22 cellular contexts compared by ENCODE assay signal in the genomic region with DNA sequence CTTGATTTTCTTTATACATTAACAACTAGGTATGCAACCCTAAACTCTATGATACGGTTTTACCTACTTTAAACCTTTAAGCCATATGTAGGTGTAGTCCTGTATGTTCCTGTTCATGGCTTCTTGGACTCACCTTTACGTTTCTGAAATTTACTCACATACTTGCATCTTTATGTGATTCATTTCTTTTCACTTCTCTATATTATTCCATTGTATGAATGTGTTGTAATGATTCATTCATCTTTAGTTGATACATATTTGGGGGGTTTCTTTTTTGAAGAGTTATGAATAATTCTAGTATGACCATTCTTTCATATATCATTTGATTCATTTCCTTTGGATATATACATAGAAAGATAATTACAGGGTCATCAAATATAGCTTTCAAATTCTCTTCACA.
"Had no signal": no experiment of that assay in that cellular context is flagged by ENCODE, and none has a peak within 500 bp of the region (broad histone marks: within the 10 kb centered on the region; RNA-seq: fewer than 3 reads in every experiment).

No MANE protein-coding gene starts in this region.

- H3K4me3 Mint-ChIP-seq: immature natural killer cell; naive thymus-derived CD4-positive, alpha-beta T cell; nephron; neural progenitor cell had no signal

- H3K27me3 Mint-ChIP-seq: progenitor cell of endocrine pancreas had no signal

- H3K4me1 Mint-ChIP-seq: nephron, neural progenitor cell had no signal

- H3K27ac Mint-ChIP-seq: immature natural killer cell; naive thymus-derived CD4-positive, alpha-beta T cell; nephron; neural progenitor cell; progenitor cell of endocrine pancreas had no signal

- ATAC-seq: left colon; naive thymus-derived CD4-positive, alpha-beta T cell; right lobe of liver had no signal

- DNase-seq: dorsolateral prefrontal cortex; effector CD4-positive, alpha-beta T cell; hypothalamus; immature natural killer cell; islet precursor cell; kidney glomerular epithelial cell; left colon; left ventricle myocardium inferior; mammary epithelial cell; mesendoderm; midbrain; naive thymus-derived CD4-positive, alpha-beta T cell; right lobe of liver; small intestine; stimulated activated CD4-positive, alpha-beta T cell treated with anti-CD3 and anti-CD28 coated beads, Interleukin-15, amount 100 ng/mL, for 24 hours; stimulated activated CD4-positive, alpha-beta T cell treated with anti-CD3 and anti-CD28 coated beads, Interleukin-4, amount 100 ng/mL, for 1 hour; stimulated activated CD8-positive, alpha-beta memory T cell treated with anti-CD3 and anti-CD28 coated beads, Interleukin-4, amount 100 ng/mL, for 48 hours; stimulated activated naive CD4-positive, alpha-beta T cell treated with Interleukin-2 at 50 U/mL for 16 hours; upper lobe of left lung had no signal
